ENCODE assay signal across 8 cellular contexts in genomic region chr4:8393593-8394038, GRCh38. TPM values are rescaled to one million over a fixed set of nuclear protein-coding genes. Genes with fewer than 3 reads are reported as not detected.
DNase-seq lines count a peak whose midpoint lies in the region; ATAC-seq and TF ChIP-seq lines count a peak whose summit lies in the region.

No MANE protein-coding gene starts in this region.

- H3K4me3 Mint-ChIP-seq in CD14-positive monocyte = no peak overlapping the region
- H3K4me3 Mint-ChIP-seq in activated CD4-positive, alpha-beta memory T cell treated with anti-CD3 and anti-CD28 coated beads for 36 hours = no peak overlapping the region

- DNase-seq in ELR (ENCODE audit: low read depth) (peak; percentile 97), amygdala (lab: John Stamatoyannopoulos, UW) (peak in 45 of 56 donors; percentile 16 to 89 (median 50)), left cardiac atrium (peak; percentile 77), renal cortical epithelial cell (ENCODE audit: low read depth) (peak; percentile 99), CD14-positive monocyte (ENCODE audit: low spot score) (no peak), NCI-H1105 treated with DMSO at 0.1 percent for 48 hours (lab: John Stamatoyannopoulos, UW) (no peak)
- DNase-seq in activated CD4-positive, alpha-beta memory T cell treated with anti-CD3 and anti-CD28 coated beads for 36 hours = no peak

- ATAC-seq in left cardiac atrium (peak; percentile 62 to 85), GM19351 (IDR thresholded peaks at IDR 0.05; ENCODE audit: unreplicated experiment) (no peak)

- H3K4me1 Mint-ChIP-seq in CD14-positive monocyte = peaks cover under 1% of the 10 kb centered on the region
- H3K4me1 Mint-ChIP-seq in activated CD4-positive, alpha-beta memory T cell treated with anti-CD3 and anti-CD28 coated beads for 36 hours (ENCODE audit: low read depth) = peaks cover 8% of the 10 kb centered on the region

- CTCF ChIA-PET in activated CD4-positive, alpha-beta memory T cell treated with anti-CD3 and anti-CD28 coated beads for 36 hours (lab: Charles Lee) = interaction anchor here (2.8 kb wide), 1 partner anchor 9 kb away, joined by 12 read pairs; no protein-coding TSS in a partner anchor

- no peaks in the 10 kb centered on the region for H3K9me3 Mint-ChIP-seq in CD14-positive monocyte
- H3K9me3 Mint-ChIP-seq in activated CD4-positive, alpha-beta memory T cell treated with anti-CD3 and anti-CD28 coated beads for 36 hours = no peaks in the 10 kb centered on the region

- H3K36me3 Mint-ChIP-seq in CD14-positive monocyte = peaks cover 62 to 68% of the 10 kb centered on the region in 2 donors
- H3K36me3 Mint-ChIP-seq in activated CD4-positive, alpha-beta memory T cell treated with anti-CD3 and anti-CD28 coated beads for 36 hours = peaks cover 9% of the 10 kb centered on the region

- H3K27ac Mint-ChIP-seq in CD14-positive monocyte = peak overlapping the region in 2 of 7 donors; percentile 53 to 58
- no peak overlapping the region for H3K27ac Mint-ChIP-seq in activated CD4-positive, alpha-beta memory T cell treated with anti-CD3 and anti-CD28 coated beads for 36 hours

- no peak for TF ChIP-seq CTCF in CD14-positive monocyte (IDR thresholded peaks at IDR 0.05)

- H3K27me3 Mint-ChIP-seq in CD14-positive monocyte (ENCODE audit: low read depth in 3 of 3) = peaks cover 0 to 2% (median 0%) of the 10 kb centered on the region in 3 donors
- no peaks in the 10 kb centered on the region for H3K27me3 Mint-ChIP-seq in activated CD4-positive, alpha-beta memory T cell treated with anti-CD3 and anti-CD28 coated beads for 36 hours

- intact Hi-C loops in left cardiac atrium (cut with DNase I) = no loop called here
- intact Hi-C loops in CD14-positive monocyte (cut with micrococcal nuclease) = no loop called here
- intact Hi-C loops in activated CD4-positive, alpha-beta memory T cell treated with anti-CD3 and anti-CD28 coated beads for 36 hours (cut with micrococcal nuclease) = no loop called here

- POLR2A ChIA-PET in activated CD4-positive, alpha-beta memory T cell treated with anti-CD3 and anti-CD28 coated beads for 36 hours (lab: Charles Lee) = no interaction called here

RNA-seq across cellular contexts. Expression of gene ACOX3, which starts 46.9 kb away (rescaled TPM):
- total RNA-seq in left cardiac atrium = 10 to 100 TPM; 32.8 to 66.1 TPM
- total RNA-seq in renal cortical epithelial cell = 25.0 and 41.5 TPM in 2 replicates
- 10 to 100 TPM; 13.3 to 16.8 TPM for polyA plus RNA-seq in CD14-positive monocyte
- 10 to 100 TPM; 42.3 to 45.8 TPM for total RNA-seq in activated CD4-positive, alpha-beta memory T cell treated with anti-CD3 and anti-CD28 coated beads for 36 hours

RNA-seq across cellular contexts. Expression of gene TRMT44, which starts 47.0 kb away (rescaled TPM):
- 10 to 100 TPM in 1 of 2 donors, 1 to 10 TPM in 1; 8.8 to 13.6 TPM for total RNA-seq in left cardiac atrium
- 8.7 and 14.5 TPM in 2 replicates for total RNA-seq in renal cortical epithelial cell
- 1 to 10 TPM; 4.9 to 6.6 TPM for polyA plus RNA-seq in CD14-positive monocyte
- 10 to 100 TPM; 24.1 to 29.2 TPM for total RNA-seq in activated CD4-positive, alpha-beta memory T cell treated with anti-CD3 and anti-CD28 coated beads for 36 hours

Comparison
In these comparisons a context has a peak if more than half of its experiments do, and no peak if none do; other contexts are left out.
1. DNase-seq: peak in ELR (single experiment), amygdala (45 of 56), left cardiac atrium (single experiment) and renal cortical epithelial cell (single experiment); none in CD14-positive monocyte (single experiment), activated CD4-positive, alpha-beta memory T cell treated with anti-CD3 and anti-CD28 coated beads for 36 hours (single experiment) and NCI-H1105 treated with DMSO at 0.1 percent for 48 hours (single experiment).